8 cellular contexts compared by ENCODE assay signal in the genomic region with DNA sequence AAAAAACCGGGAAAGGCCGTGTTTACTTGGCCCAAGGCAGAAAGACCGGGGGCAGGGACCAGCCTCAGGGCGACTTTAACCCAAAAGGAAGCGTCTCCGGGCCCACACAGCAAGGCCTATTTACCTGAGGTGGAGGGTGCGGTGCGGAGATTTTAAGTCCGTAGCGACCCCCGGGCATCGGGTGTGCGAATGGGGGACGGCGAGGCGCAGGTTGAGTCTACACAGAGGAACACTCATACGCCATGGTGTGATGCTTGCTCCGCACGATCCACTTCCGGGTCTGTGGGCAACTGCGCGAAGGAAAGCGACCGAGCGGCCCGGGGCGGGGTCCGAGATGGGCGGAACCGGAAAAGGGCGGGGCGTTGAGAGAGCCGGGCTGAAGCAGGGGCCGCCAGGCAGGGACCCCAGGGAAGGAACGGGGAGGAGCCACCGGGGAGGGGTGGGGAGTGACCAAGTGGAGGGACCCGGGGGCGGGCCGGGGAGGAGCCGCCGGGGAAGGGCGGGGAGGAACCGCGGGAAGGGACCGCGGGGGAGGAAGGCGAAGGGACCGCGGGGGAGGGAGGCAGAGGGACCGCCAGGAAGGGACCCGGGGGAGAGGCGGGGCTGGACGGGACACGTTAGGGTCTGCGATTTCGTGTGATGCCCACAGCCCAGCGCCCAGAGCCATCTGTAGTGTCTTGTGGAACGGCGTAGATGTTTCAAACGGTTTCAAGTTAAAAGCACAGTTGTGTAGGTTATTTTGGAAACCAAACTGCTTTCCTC. TPM values are rescaled to one million over a fixed set of nuclear protein-coding genes. Genes with fewer than 3 reads are reported as not detected.
A peak's percentile ranks its signal among the peaks of the same experiment; 100 is the strongest.
DNase-seq lines count a peak whose midpoint lies in the region; ATAC-seq, FAIRE-seq and TF ChIP-seq lines count a peak whose summit lies in the region.

Gene ZNF160, minus strand, starts transcription at position 282 of the 762 bp plus-strand sequence. CDS start 17,146 bp downstream, outside the sequence.

- H3K4me1 ChIP-seq in BE2C = no peaks in the 10 kb centered on the region

- H3K36me3 ChIP-seq in BE2C = no peaks in the 10 kb centered on the region

- FAIRE-seq in GM19239 (lab: Jason Lieb, UNC) = peak; percentile 95

- H3K27me3 ChIP-seq in BE2C = no peaks in the 10 kb centered on the region

- TF ChIP-seq CTCF in BE2C (IDR thresholded peaks at IDR 0.05; ENCODE audit: low read depth, low read length) = no peak

- ATAC-seq in HG03457 (IDR thresholded peaks at IDR 0.05; ENCODE audit: unreplicated experiment) = peak; percentile 87

- no peaks in the 10 kb centered on the region for H3K9me3 ChIP-seq in BE2C

- DNase-seq in BE2C (peak; percentile 99), GM19239 (ENCODE audit: insufficient read length, low spot score) (peak; percentile 97), NCI-H526 treated with DMSO at 0.1 percent for 48 hours (lab: John Stamatoyannopoulos, UW) (peak; percentile 97), dedifferentiated amniotic fluid mesenchymal stem cell (ENCODE audit: extremely low spot score) (peak; percentile 98), left kidney (ENCODE audit: low read depth, low spot score) (peak; percentile 99)
- peak; percentile 98 for DNase-seq in activated CD4-positive, alpha-beta T cell treated with anti-CD3 and anti-CD28 coated beads, Interleukin-2, amount 50 U/mL, for 1 hour
- DNase-seq in stimulated activated CD4-positive, alpha-beta T cell treated with anti-CD3 and anti-CD28 coated beads, Interleukin-2, amount 100 ng/mL, for 24 hours = peak; percentile 99

- peak within 1 kb of the TSS; percentile 94 for H3K4me3 ChIP-seq in BE2C (ENCODE audit: low read depth, low read length)

RNA-seq across cellular contexts. Expression of gene ZNF160, which starts in this region (rescaled TPM):
- polyA plus RNA-seq in BE2C (2012; ENCODE audit: insufficient read depth, insufficient read length, low read depth) = 4.4 TPM

Comparison
In these comparisons a context has a peak if more than half of its experiments do, and no peak if none do; other contexts are left out.
1. Peak in every context shown above with its lines: DNase-seq, ATAC-seq and H3K4me3 ChIP-seq.